Comparison of ENCODE assay signal across 20 cellular contexts in the genomic region with DNA sequence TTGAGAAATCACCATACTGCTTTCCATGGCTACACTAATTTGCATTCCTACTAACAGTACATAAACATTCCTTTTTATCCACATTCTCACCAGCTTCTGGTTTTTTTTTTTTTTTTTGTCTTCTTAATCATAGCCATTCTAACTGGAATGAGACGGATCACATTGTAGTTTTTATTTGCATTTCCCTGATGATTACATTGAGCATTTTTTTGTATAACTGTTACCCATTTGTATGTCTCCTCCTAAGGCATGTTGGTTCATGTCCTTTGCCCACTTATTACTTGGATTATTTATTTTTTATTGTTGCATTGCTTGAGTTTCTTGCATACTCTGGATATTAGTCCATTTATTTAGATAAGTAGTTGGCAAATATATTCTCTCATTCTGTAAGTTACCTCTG.
"Had no signal": no experiment of that assay in that cellular context is flagged by ENCODE, and none has a peak within 500 bp of the region (broad histone marks: within the 10 kb centered on the region; RNA-seq: fewer than 3 reads in every experiment).

No MANE protein-coding gene starts in this region.

- H3K4me1 Mint-ChIP-seq: endodermal cell, memory B cell had no signal

- H3K4me3 Mint-ChIP-seq: dendritic cell treated with granulocyte-macrophage colony-stimulating factor and Interleukin-4, amounts not matched to agents 40 ng/mL and 50 ng/mL, for 4 days; effector memory CD8-positive, alpha-beta T cell; endodermal cell; memory B cell had no signal

- H3K4me3 ChIP-seq: colonic mucosa, esophagus squamous epithelium, gastroesophageal sphincter, heart left ventricle, left lung, lower lobe of right lung had no signal

- H3K4me1 ChIP-seq: colonic mucosa, esophagus squamous epithelium, gastroesophageal sphincter, heart left ventricle, left lung, lower lobe of right lung had no signal

- H3K27me3 Mint-ChIP-seq: dendritic cell treated with granulocyte-macrophage colony-stimulating factor and Interleukin-4, amounts not matched to agents 40 ng/mL and 50 ng/mL, for 4 days; effector memory CD8-positive, alpha-beta T cell; memory B cell had no signal

- H3K27me3 ChIP-seq: colonic mucosa, esophagus squamous epithelium, gastroesophageal sphincter, heart left ventricle, left lung had no signal

- H3K27ac ChIP-seq: colonic mucosa, esophagus squamous epithelium, gastroesophageal sphincter, heart left ventricle, left lung, lower lobe of right lung had no signal

- H3K27ac Mint-ChIP-seq: dendritic cell treated with granulocyte-macrophage colony-stimulating factor and Interleukin-4, amounts not matched to agents 40 ng/mL and 50 ng/mL, for 4 days; effector memory CD8-positive, alpha-beta T cell; endodermal cell; memory B cell had no signal

- H3K36me3 ChIP-seq: colonic mucosa, esophagus squamous epithelium, gastroesophageal sphincter, heart left ventricle, left lung, lower lobe of right lung had no signal

- H3K9me3 ChIP-seq: colonic mucosa had no signal

- H3K36me3 Mint-ChIP-seq: memory B cell had no signal

- DNase-seq: cerebellar nuclear complex; colonic mucosa; cortex of kidney; effector CD8-positive, alpha-beta T cell; effector memory CD8-positive, alpha-beta T cell; endodermal cell; erythroblast; esophagus squamous epithelium; foreskin fibroblast; heart left ventricle; hippocampal formation; left cardiac atrium; left lung; left ventricle myocardium superior; lower lobe of right lung; mesendoderm; midbrain had no signal
